9 cellular contexts compared by ENCODE assay signal in the genomic region with DNA sequence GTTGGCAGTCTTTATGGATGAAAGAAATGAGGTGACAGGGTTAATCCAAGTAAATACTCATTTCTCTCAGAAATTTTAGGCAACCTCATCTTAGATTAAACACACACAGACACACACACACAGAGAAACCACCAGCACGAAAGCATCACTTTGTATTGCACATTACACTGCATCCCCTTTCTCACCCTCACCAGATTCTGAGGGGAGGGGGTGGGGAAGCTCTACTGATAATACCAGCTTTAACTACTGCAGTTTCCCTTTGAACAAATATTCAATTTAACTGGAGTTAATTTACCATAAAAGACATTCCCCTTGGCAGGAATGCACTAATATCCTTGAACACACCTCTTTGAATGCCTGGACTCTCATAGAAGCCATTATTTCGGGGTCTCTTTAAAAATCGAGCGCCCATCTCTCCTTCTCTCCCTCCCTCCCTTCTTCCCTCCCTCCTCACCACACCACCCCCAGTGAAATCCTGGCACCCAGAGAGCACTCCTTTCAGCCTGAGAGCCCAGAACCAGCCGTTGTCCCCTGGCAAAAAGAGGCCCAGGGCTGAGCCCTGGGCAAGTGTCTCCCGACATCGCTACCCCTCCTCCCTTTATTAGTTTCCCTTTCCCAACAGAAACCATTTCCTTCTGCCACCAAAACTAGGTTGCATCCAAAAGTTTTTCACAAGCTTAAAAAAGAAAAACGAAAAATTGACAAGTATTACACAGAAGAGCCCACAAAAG. TPM values are rescaled to one million over a fixed set of nuclear protein-coding genes. Genes with fewer than 3 reads are reported as not detected.
DNase-seq lines count a peak whose midpoint lies in the region; ATAC-seq and TF ChIP-seq lines count a peak whose summit lies in the region.
"Had no signal": no experiment of that assay in that cellular context is flagged by ENCODE, and none has a peak within 500 bp of the region (broad histone marks: within the 10 kb centered on the region; RNA-seq: fewer than 3 reads in every experiment).

No MANE protein-coding gene starts in this region.

- H3K4me1 Mint-ChIP-seq in activated CD4-positive, alpha-beta T cell treated with anti-CD3 and anti-CD28 coated beads, Interleukin-2, amount 10 ng/mL, durations not matched to agents 7 days and 5 days, result peaks cover 24% of the 10 kb centered on the region

- no peaks in the 10 kb centered on the region for H3K27me3 ChIP-seq in tibial nerve

- H3K27ac Mint-ChIP-seq in activated CD4-positive, alpha-beta T cell treated with anti-CD3 and anti-CD28 coated beads, Interleukin-2, amount 10 ng/mL, durations not matched to agents 7 days and 5 days, result peak overlapping the region; percentile 28

- no peak for TF ChIP-seq CTCF in tibial nerve (IDR thresholded peaks at IDR 0.05)

- DNase-seq in activated CD4-positive, alpha-beta T cell treated with anti-CD3 and anti-CD28 coated beads, Interleukin-2, amount 10 ng/mL, durations not matched to agents 7 days and 5 days, result no peak
- no peak for DNase-seq in activated CD4-positive, alpha-beta T cell treated with anti-CD3 and anti-CD28 coated beads for 1 hour
- DNase-seq in caudate nucleus (lab: John Stamatoyannopoulos, UW), result peak in 20 of 61 donors; percentile 10 to 58 (median 32)
- DNase-seq in medulla oblongata (ENCODE audit: extremely low spot score), result peak; percentile 73
- DNase-seq in tibial nerve (ENCODE audit: low spot score in 2 of 2), result no peak
- DNase-seq in activated T-cell treated with anti-CD3 and anti-CD28 coated beads, Interleukin-2, amount 50 U/mL, for 1 hour, result no peak
- DNase-seq: RPMI8226 had no signal

- H3K4me3 Mint-ChIP-seq in activated CD4-positive, alpha-beta T cell treated with anti-CD3 and anti-CD28 coated beads, Interleukin-2, amount 10 ng/mL, durations not matched to agents 7 days and 5 days, result no peak overlapping the region

- POLR2A ChIA-PET in activated CD4-positive, alpha-beta T cell treated with anti-CD3 and anti-CD28 coated beads, Interleukin-2, amount 10 ng/mL, durations not matched to agents 7 days and 5 days (lab: Charles Lee), result no interaction called here

- no peaks in the 10 kb centered on the region for H3K36me3 ChIP-seq in tibial nerve

- TF ChIP-seq POLR2A in tibial nerve (IDR thresholded peaks at IDR 0.05), result no peak

- H3K9me3 ChIP-seq in tibial nerve, result no peaks in the 10 kb centered on the region

- H3K36me3 Mint-ChIP-seq in activated CD4-positive, alpha-beta T cell treated with anti-CD3 and anti-CD28 coated beads, Interleukin-2, amount 10 ng/mL, durations not matched to agents 7 days and 5 days (ENCODE audit: low read depth), result peaks cover 6% of the 10 kb centered on the region

- H3K9me3 Mint-ChIP-seq in activated CD4-positive, alpha-beta T cell treated with anti-CD3 and anti-CD28 coated beads, Interleukin-2, amount 10 ng/mL, durations not matched to agents 7 days and 5 days, result no peaks in the 10 kb centered on the region

- 29 to 39% methylated on average over 8 of the region's 8 CpGs for WGBS in tibial nerve, 2 donors

- CTCF ChIA-PET in activated CD4-positive, alpha-beta T cell treated with anti-CD3 and anti-CD28 coated beads, Interleukin-2, amount 10 ng/mL, durations not matched to agents 7 days and 5 days (lab: Charles Lee), result no interaction called here

- peaks cover 73% of the 10 kb centered on the region for H3K27me3 Mint-ChIP-seq in activated CD4-positive, alpha-beta T cell treated with anti-CD3 and anti-CD28 coated beads, Interleukin-2, amount 10 ng/mL, durations not matched to agents 7 days and 5 days

- no peak for TF ChIP-seq EP300 in tibial nerve (IDR thresholded peaks at IDR 0.05)

- ATAC-seq in GM18909 (IDR thresholded peaks at IDR 0.05; ENCODE audit: poor library complexity, unreplicated experiment), result no peak
- no peak for ATAC-seq in GM21576 (IDR thresholded peaks at IDR 0.05; ENCODE audit: unreplicated experiment)

- H3K4me1 ChIP-seq in tibial nerve, result peaks cover 0 to 56% (median 16%) of the 10 kb centered on the region in 4 donors

- peak overlapping the region; percentile 54 to 96 (median 62) for H3K4me3 ChIP-seq in tibial nerve

- H3K27ac ChIP-seq in caudate nucleus (ENCODE audit: low read depth, low read length) (peak overlapping the region; percentile 67), tibial nerve (peak overlapping the region; percentile 86 to 98 (median 88))

RNA-seq across cellular contexts. Expression of gene NFIB, which starts 2.8 kb away (rescaled TPM):
- not detected for total RNA-seq in activated CD4-positive, alpha-beta T cell treated with anti-CD3 and anti-CD28 coated beads, Interleukin-2, amount 10 ng/mL, durations not matched to agents 7 days and 5 days
- total RNA-seq in tibial nerve, result 100 to 1,000 TPM in 1 of 4 donors, 10 to 100 TPM in 3; 52.1 to 125 (median 78.1) TPM

Comparison
In these comparisons a context has a peak if more than half of its experiments do, and no peak if none do; other contexts are left out.
1. RNA of gene NFIB, which starts 2.8 kb away (total RNA-seq): 52.1 to 125 TPM in tibial nerve; not detected in activated CD4-positive, alpha-beta T cell treated with anti-CD3 and anti-CD28 coated beads, Interleukin-2, amount 10 ng/mL, durations not matched to agents 7 days and 5 days; every median in the first group is over 10 times any median in the second.